8 cellular contexts compared by ENCODE assay signal in the genomic region with DNA sequence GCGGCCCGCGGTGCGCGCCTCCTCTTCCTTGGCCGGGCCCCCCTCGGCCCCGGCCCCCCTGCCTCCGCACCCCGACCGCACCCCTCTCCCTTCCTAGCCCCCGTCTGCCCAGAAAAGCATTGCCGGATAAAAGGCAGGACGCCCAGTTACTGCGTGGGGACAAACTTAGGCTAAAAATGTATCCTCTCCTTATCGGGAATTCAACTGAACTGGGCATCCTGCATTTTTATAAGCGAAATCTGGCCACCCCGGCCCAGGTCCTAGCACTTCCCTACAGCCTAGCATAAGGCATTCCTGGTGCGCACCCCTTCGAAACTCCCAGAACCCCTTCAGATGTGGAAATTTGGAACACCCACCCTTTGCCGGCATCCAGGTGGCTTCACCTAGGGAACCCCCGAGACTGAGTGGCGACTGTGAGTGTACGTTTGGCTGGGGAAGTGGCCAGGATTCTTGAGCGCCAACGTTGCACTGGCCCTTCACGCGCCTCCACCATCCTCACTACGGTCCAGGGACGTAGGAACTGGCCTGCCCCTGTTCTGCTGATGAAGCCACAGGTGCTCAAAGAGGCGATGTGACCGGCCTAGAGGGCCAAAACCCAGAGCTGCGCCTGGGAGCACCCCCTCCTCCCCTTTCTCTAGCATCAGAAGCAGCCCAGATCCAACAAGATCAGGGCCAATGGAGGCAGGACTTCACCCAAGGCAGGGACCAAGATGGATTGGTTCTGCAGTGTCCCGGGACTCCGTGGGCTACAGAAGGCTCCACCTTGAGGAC. TPM values are rescaled to one million over a fixed set of nuclear protein-coding genes. Genes with fewer than 3 reads are reported as not detected.
DNase-seq lines count a peak whose midpoint lies in the region; ATAC-seq and TF ChIP-seq lines count a peak whose summit lies in the region.

No MANE protein-coding gene starts in this region.

- H3K27me3 Mint-ChIP-seq in activated CD8-positive, alpha-beta T cell treated with anti-CD3 and anti-CD28 coated beads for 36 hours = peaks cover 2% of the 10 kb centered on the region

- POLR2A ChIA-PET in activated CD8-positive, alpha-beta T cell treated with anti-CD3 and anti-CD28 coated beads for 36 hours (lab: Charles Lee) = interaction anchor here (0.6 to 1.0 kb wide), 3 partner anchors 50 to 221 kb away, joined by 3 to 5 read pairs (median 4); a partner anchor contains a TSS

- no peaks in the 10 kb centered on the region for H3K9me3 ChIP-seq in iPS DF 6.9 (ENCODE audit: control insufficient read depth, insufficient read depth, low read length)

- intact Hi-C loops in activated CD8-positive, alpha-beta T cell treated with anti-CD3 and anti-CD28 coated beads for 36 hours (cut with micrococcal nuclease) = no loop called here

- peak overlapping the region; percentile 65 for H3K4me3 Mint-ChIP-seq in activated CD8-positive, alpha-beta T cell treated with anti-CD3 and anti-CD28 coated beads for 36 hours
- H3K4me3 Mint-ChIP-seq in stimulated activated effector memory CD8-positive, alpha-beta T cell treated with anti-CD3 and anti-CD28 coated beads, Interleukin-12 subunit alpha, Interleukin-12 subunit beta, amount 100 ng/mL, for 72 hours = peak overlapping the region; percentile 73

- H3K36me3 ChIP-seq in iPS DF 6.9 (ENCODE audit: control insufficient read depth, insufficient read depth, low read length) = no peaks in the 10 kb centered on the region

- H3K27ac Mint-ChIP-seq in activated CD8-positive, alpha-beta T cell treated with anti-CD3 and anti-CD28 coated beads for 36 hours = no peak overlapping the region
- H3K27ac Mint-ChIP-seq in stimulated activated effector memory CD8-positive, alpha-beta T cell treated with anti-CD3 and anti-CD28 coated beads, Interleukin-12 subunit alpha, Interleukin-12 subunit beta, amount 100 ng/mL, for 72 hours = no peak overlapping the region

- ATAC-seq in activated CD8-positive, alpha-beta T cell treated with anti-CD3 and anti-CD28 coated beads for 36 hours = no peak
- no peak for ATAC-seq in stimulated activated effector memory CD8-positive, alpha-beta T cell treated with anti-CD3 and anti-CD28 coated beads, Interleukin-12 subunit alpha, Interleukin-12 subunit beta, amount 100 ng/mL, for 72 hours
- ATAC-seq in HG02852 (IDR thresholded peaks at IDR 0.05; ENCODE audit: unreplicated experiment) (no peak), GM18517 (IDR thresholded peaks at IDR 0.05; ENCODE audit: unreplicated experiment) (no peak)

- no peak overlapping the region for H3K27ac ChIP-seq in iPS DF 6.9 (ENCODE audit: low read length)

- CTCF ChIA-PET in activated CD8-positive, alpha-beta T cell treated with anti-CD3 and anti-CD28 coated beads for 36 hours (lab: Charles Lee) = interaction anchor here (1.0 to 3.0 kb wide), 5 partner anchors 9 to 243 kb away, joined by 3 to 12 read pairs (median 10); no protein-coding TSS in a partner anchor

- no peaks in the 10 kb centered on the region for H3K9me3 Mint-ChIP-seq in activated CD8-positive, alpha-beta T cell treated with anti-CD3 and anti-CD28 coated beads for 36 hours
- no peaks in the 10 kb centered on the region for H3K9me3 Mint-ChIP-seq in stimulated activated effector memory CD8-positive, alpha-beta T cell treated with anti-CD3 and anti-CD28 coated beads, Interleukin-12 subunit alpha, Interleukin-12 subunit beta, amount 100 ng/mL, for 72 hours

- H3K4me3 ChIP-seq in iPS DF 6.9 (ENCODE audit: low read length) = peak overlapping the region; percentile 43; the same call in 1 of the 2 replicates

- no peaks in the 10 kb centered on the region for H3K4me1 ChIP-seq in iPS DF 6.9 (ENCODE audit: control insufficient read depth, insufficient read depth, low read length)

- H3K27me3 ChIP-seq in iPS DF 6.9 (ENCODE audit: control insufficient read depth, insufficient read depth, low read length) = peaks cover 2% of the 10 kb centered on the region; the same call in 1 of the 2 replicates

- no peak for TF ChIP-seq CTCF in activated CD8-positive, alpha-beta T cell treated with anti-CD3 and anti-CD28 coated beads for 36 hours (IDR thresholded peaks at IDR 0.05)
- TF ChIP-seq CTCF in GM13977 (IDR thresholded peaks at IDR 0.05; ENCODE audit: extremely low read depth, insufficient read depth, missing control alignments) = no peak

- H3K36me3 Mint-ChIP-seq in activated CD8-positive, alpha-beta T cell treated with anti-CD3 and anti-CD28 coated beads for 36 hours (ENCODE audit: low read depth) = peaks cover 4% of the 10 kb centered on the region
- H3K36me3 Mint-ChIP-seq in stimulated activated effector memory CD8-positive, alpha-beta T cell treated with anti-CD3 and anti-CD28 coated beads, Interleukin-12 subunit alpha, Interleukin-12 subunit beta, amount 100 ng/mL, for 72 hours = peaks cover 13% of the 10 kb centered on the region

- no CpG with 5 or more reads among the region's 35 CpGs for WGBS in iPS DF 6.9 (ENCODE audit: insufficient coverage, insufficient read length)

- in situ Hi-C loops in GM13977 (cut with MboI; ENCODE audit: low pct_unique_long_range_greater_than_20kb, low sequenced_read_pairs, unreplicated experiment) = no loop called here

- peaks cover 18% of the 10 kb centered on the region for H3K4me1 Mint-ChIP-seq in activated CD8-positive, alpha-beta T cell treated with anti-CD3 and anti-CD28 coated beads for 36 hours (ENCODE audit: low read depth)
- H3K4me1 Mint-ChIP-seq in stimulated activated effector memory CD8-positive, alpha-beta T cell treated with anti-CD3 and anti-CD28 coated beads, Interleukin-12 subunit alpha, Interleukin-12 subunit beta, amount 100 ng/mL, for 72 hours = peaks cover 27% of the 10 kb centered on the region

- DNase-seq in DMS53 (lab: John Stamatoyannopoulos, UW) (peak; percentile 61), DMS53 treated with DMSO at 0.1 percent for 48 hours (lab: John Stamatoyannopoulos, UW; ENCODE audit: unreplicated experiment) (no peak), iPS DF 6.9 (ENCODE audit: low read depth, low spot score) (no peak), GM13977 (ENCODE audit: low spot score) (no peak)
- DNase-seq in activated CD8-positive, alpha-beta T cell treated with anti-CD3 and anti-CD28 coated beads for 36 hours = no peak
- no peak for DNase-seq in stimulated activated effector memory CD8-positive, alpha-beta T cell treated with anti-CD3 and anti-CD28 coated beads, Interleukin-12 subunit alpha, Interleukin-12 subunit beta, amount 100 ng/mL, for 72 hours (ENCODE audit: low spot score in 2 of 2)

RNA-seq across cellular contexts. Expression of a gene that starts 5.7 kb away (rescaled TPM):
- 10 to 100 TPM; 94.6 to 96.2 TPM for total RNA-seq in activated CD8-positive, alpha-beta T cell treated with anti-CD3 and anti-CD28 coated beads for 36 hours

RNA-seq across cellular contexts. Expression of a gene that starts 44.4 kb away (rescaled TPM):
- not detected for total RNA-seq in activated CD8-positive, alpha-beta T cell treated with anti-CD3 and anti-CD28 coated beads for 36 hours

RNA-seq across cellular contexts. Expression of a gene that starts 44.7 kb away (rescaled TPM):
- total RNA-seq in activated CD8-positive, alpha-beta T cell treated with anti-CD3 and anti-CD28 coated beads for 36 hours = 1 to 10 TPM; 4.9 to 7.0 TPM
